Comparison of ENCODE assay signal across 8 cellular contexts in genomic region chr17:76500745-76501017, GRCh38. TPM values are rescaled to one million over a fixed set of nuclear protein-coding genes. Genes with fewer than 3 reads are reported as not detected.
DNase-seq lines count a peak whose midpoint lies in the region; ATAC-seq and TF ChIP-seq lines count a peak whose summit lies in the region.

No MANE protein-coding gene starts in this region.

- H3K27me3 ChIP-seq in AG04450 (ENCODE audit: control insufficient read depth, insufficient read depth, low read length) (no peaks in the 10 kb centered on the region), lower lobe of right lung (ENCODE audit: low read depth) (no peaks in the 10 kb centered on the region), vagina (no peaks in the 10 kb centered on the region)

- H3K4me1 ChIP-seq in lower lobe of right lung (peaks cover 58% of the 10 kb centered on the region), vagina (peaks cover 58% of the 10 kb centered on the region)

- H3K27ac ChIP-seq in AG04450 (ENCODE audit: low read depth, low read length) (no peak overlapping the region), lower lobe of right lung (peak overlapping the region; percentile 90), vagina (peak overlapping the region; percentile 85)

- ATAC-seq in HG02852 (IDR thresholded peaks at IDR 0.05; ENCODE audit: unreplicated experiment) (peak; percentile 10), lower lobe of right lung (peak in 1 of 2 donors; percentile 9)

- in situ Hi-C loops in astrocyte of the spinal cord (cut with HindIII; ENCODE audit: low sequenced_read_pairs), result no loop called here

- POLR2A ChIA-PET in AG04450 (lab: Yijun Ruan, JAX), result no interaction called here

- DNase-seq in AG04450 (ENCODE audit: low read depth, low spot score) (no peak), astrocyte of the spinal cord (ENCODE audit: low read depth, low spot score) (no peak), lower lobe of right lung (no peak), vagina (ENCODE audit: extremely low spot score in 2 of 2) (no peak), COLO829 (ENCODE audit: low spot score) (no peak), retina (no peak)
- no peak for DNase-seq in activated effector memory CD4-positive, alpha-beta T cell treated with Interleukin-2 at 50 U/mL for 16 hours

- peak overlapping the region; percentile 66 for H3K4me3 ChIP-seq in AG04450 (ENCODE audit: low read depth, low read length)
- H3K4me3 ChIP-seq in astrocyte of the spinal cord (ENCODE audit: low read depth, low read length), result peak overlapping the region; percentile 75
- peak overlapping the region; percentile 81 for H3K4me3 ChIP-seq in lower lobe of right lung
- H3K4me3 ChIP-seq in vagina, result peak overlapping the region; percentile 55 to 84

- H3K36me3 ChIP-seq in lower lobe of right lung (no peaks in the 10 kb centered on the region), vagina (no peaks in the 10 kb centered on the region)

- intact Hi-C loops in lower lobe of right lung (cut with DNase I), result no loop called here
- intact Hi-C loops in vagina (cut with DNase I), result loop anchor here (10.0 kb wide), 1 partner anchor 96 kb away; no protein-coding TSS in a partner anchor

- CTCF ChIA-PET in AG04450 (lab: Charles Lee), result interaction anchor here (0.6 kb wide), 1 partner anchor 10 kb away, joined by 5 read pairs; no protein-coding TSS in a partner anchor

- TF ChIP-seq POLR2A in vagina (IDR thresholded peaks at IDR 0.05), result no peak

- TF ChIP-seq CTCF in AG04450 (IDR thresholded peaks at IDR 0.05; ENCODE audit: low read depth, low read length), result no peak
- TF ChIP-seq CTCF in astrocyte of the spinal cord (IDR thresholded peaks at IDR 0.05; ENCODE audit: low read depth, low read length), result no peak
- no peak for TF ChIP-seq CTCF in lower lobe of right lung (IDR thresholded peaks at IDR 0.05)
- no peak for TF ChIP-seq CTCF in vagina (IDR thresholded peaks at IDR 0.05)

- H3K9me3 ChIP-seq in AG04450 (ENCODE audit: control insufficient read depth, insufficient read depth, low read length), result no peaks in the 10 kb centered on the region; the same call in 1 of the 2 replicates
- no peaks in the 10 kb centered on the region for H3K9me3 ChIP-seq in lower lobe of right lung
- no peaks in the 10 kb centered on the region for H3K9me3 ChIP-seq in vagina

RNA-seq across cellular contexts. Expression of gene RHBDF2, which starts 0.5 kb away (rescaled TPM):
- 5.4 and 8.7 TPM in 2 replicates for polyA plus RNA-seq in AG04450 (2011; rRNA removed)
- polyA minus RNA-seq in AG04450 (2011; rRNA and poly(A)+ RNA removed), result 6.8 and 7.7 TPM in 2 replicates
- total RNA-seq in lower lobe of right lung, result 47.8 TPM
- 34.6 TPM for total RNA-seq in vagina

RNA-seq across cellular contexts. Expression of gene AANAT, which starts 33.3 kb away (rescaled TPM):
- polyA plus RNA-seq in AG04450 (2011; rRNA removed), result 0.12 TPM in 1 of 2 replicates, not detected in the other
- polyA minus RNA-seq in AG04450 (2011; rRNA and poly(A)+ RNA removed), result not detected in 2 replicates
- not detected for total RNA-seq in lower lobe of right lung
- total RNA-seq in vagina, result not detected

RNA-seq across cellular contexts. Expression of gene CYGB, which starts 36.8 kb away (rescaled TPM):
- 7.4 and 7.7 TPM in 2 replicates for polyA plus RNA-seq in AG04450 (2011; rRNA removed)
- polyA minus RNA-seq in AG04450 (2011; rRNA and poly(A)+ RNA removed), result 3.1 and 5.3 TPM in 2 replicates
- total RNA-seq in lower lobe of right lung, result 30.2 TPM
- 30.0 TPM for total RNA-seq in vagina

RNA-seq across cellular contexts. Expression of gene PRCD, which starts 39.2 kb away (rescaled TPM):
- 0.69 and 1.9 TPM in 2 replicates for polyA plus RNA-seq in AG04450 (2011; rRNA removed)
- 0.37 and 0.96 TPM in 2 replicates for polyA minus RNA-seq in AG04450 (2011; rRNA and poly(A)+ RNA removed)
- total RNA-seq in lower lobe of right lung (8.2 TPM), vagina (21.4 TPM)

RNA-seq across cellular contexts. Expression of gene UBE2O, which starts 47.7 kb away (rescaled TPM):
- polyA plus RNA-seq in AG04450 (2011; rRNA removed), result 14.2 and 14.5 TPM in 2 replicates
- 58.9 and 64.2 TPM in 2 replicates for polyA minus RNA-seq in AG04450 (2011; rRNA and poly(A)+ RNA removed)
- total RNA-seq in lower lobe of right lung (18.2 TPM), vagina (29.7 TPM)
